Comparison of ENCODE assay signal across 19 cellular contexts in genomic region chr2:232815569-232815968, GRCh38. TPM values are rescaled to one million over a fixed set of nuclear protein-coding genes. Genes with fewer than 3 reads are reported as not detected.
DNase-seq lines count a peak whose midpoint lies in the region; ATAC-seq and TF ChIP-seq lines count a peak whose summit lies in the region.
"Had no signal": no experiment of that assay in that cellular context is flagged by ENCODE, and none has a peak within 500 bp of the region (broad histone marks: within the 10 kb centered on the region; RNA-seq: fewer than 3 reads in every experiment).

No MANE protein-coding gene starts in this region.

- TF ChIP-seq POLR2A in thyroid gland (IDR thresholded peaks at IDR 0.05), result no peak

- no peaks in the 10 kb centered on the region for H3K27me3 ChIP-seq in GM23338 (ENCODE audit: insufficient read depth)
- H3K27me3 ChIP-seq in thyroid gland, result no peaks in the 10 kb centered on the region

- no peak overlapping the region for H3K4me3 Mint-ChIP-seq in activated CD8-positive, alpha-beta memory T cell treated with anti-CD3 and anti-CD28 coated beads, Interleukin-2, amount 10 ng/mL, durations not matched to agents 7 days and 5 days
- H3K4me3 Mint-ChIP-seq in GM23338, result no peak overlapping the region
- H3K4me3 Mint-ChIP-seq: CD4-positive, alpha-beta T cell had no signal

- no peak for ATAC-seq in activated CD8-positive, alpha-beta memory T cell treated with anti-CD3 and anti-CD28 coated beads, Interleukin-2, amount 10 ng/mL, durations not matched to agents 7 days and 5 days
- ATAC-seq in GM23338, result no peak
- ATAC-seq: GM12878 had no signal

- CTCF ChIA-PET in activated CD8-positive, alpha-beta memory T cell treated with anti-CD3 and anti-CD28 coated beads, Interleukin-2, amount 10 ng/mL, durations not matched to agents 7 days and 5 days (lab: Charles Lee), result interaction anchor here (1.2 to 1.6 kb wide), 2 partner anchors 16 to 20 kb away, joined by 3 to 4 read pairs; no protein-coding TSS in a partner anchor

- peak overlapping the region; percentile 71 for H3K27ac Mint-ChIP-seq in activated CD8-positive, alpha-beta memory T cell treated with anti-CD3 and anti-CD28 coated beads, Interleukin-2, amount 10 ng/mL, durations not matched to agents 7 days and 5 days
- peak overlapping the region; percentile 70; the same call in 1 of the 2 replicates for H3K27ac Mint-ChIP-seq in GM23338
- H3K27ac Mint-ChIP-seq: CD4-positive, alpha-beta T cell had no signal

- H3K4me3 ChIP-seq in GM23338, result no peak overlapping the region
- no peak overlapping the region for H3K4me3 ChIP-seq in fibroblast of villous mesenchyme (ENCODE audit: low read depth, low read length)
- no peak overlapping the region for H3K4me3 ChIP-seq in thyroid gland (replicated peaks in 1 of 3)
- H3K4me3 ChIP-seq: GM12878 had no signal

- no peaks in the 10 kb centered on the region for H3K79me2 ChIP-seq in GM23338 (replicated peaks; ENCODE audit: insufficient read depth)

- peaks cover 47% of the 10 kb centered on the region for H3K36me3 Mint-ChIP-seq in activated CD8-positive, alpha-beta memory T cell treated with anti-CD3 and anti-CD28 coated beads, Interleukin-2, amount 10 ng/mL, durations not matched to agents 7 days and 5 days
- H3K36me3 Mint-ChIP-seq in GM23338 (ENCODE audit: low read depth), result peaks cover 65% of the 10 kb centered on the region

- intact Hi-C loops in thyroid gland (cut with DNase I), result no loop called here

- H3K27ac ChIP-seq in GM23338 (ENCODE audit: low read depth), result no peak overlapping the region
- H3K27ac ChIP-seq in thyroid gland, result peak overlapping the region; percentile 13 to 62 (median 37)

- no peak overlapping the region for H3K4me2 ChIP-seq in GM23338

- H3K9me3 ChIP-seq in thyroid gland, result no peaks in the 10 kb centered on the region

- no peaks in the 10 kb centered on the region for H3K9me2 ChIP-seq in GM23338 (ENCODE audit: insufficient read depth)

- TF ChIP-seq CTCF in GM23338 (conservative IDR thresholded peaks at IDR 0.05; ENCODE audit: low read depth in 2 of 2), result no peak
- TF ChIP-seq CTCF in fibroblast of villous mesenchyme (IDR thresholded peaks at IDR 0.05; ENCODE audit: insufficient read depth, low read depth, low read length), result no peak
- no peak for TF ChIP-seq CTCF in thyroid gland (IDR thresholded peaks at IDR 0.05)

- H3K27me3 Mint-ChIP-seq in activated CD8-positive, alpha-beta memory T cell treated with anti-CD3 and anti-CD28 coated beads, Interleukin-2, amount 10 ng/mL, durations not matched to agents 7 days and 5 days, result no peaks in the 10 kb centered on the region
- no peaks in the 10 kb centered on the region for H3K27me3 Mint-ChIP-seq in GM23338 (ENCODE audit: insufficient read depth, low read depth, poor library complexity)
- H3K27me3 Mint-ChIP-seq: CD4-positive, alpha-beta T cell had no signal

- H3K4me1 Mint-ChIP-seq in activated CD8-positive, alpha-beta memory T cell treated with anti-CD3 and anti-CD28 coated beads, Interleukin-2, amount 10 ng/mL, durations not matched to agents 7 days and 5 days, result peaks cover 6% of the 10 kb centered on the region
- H3K4me1 Mint-ChIP-seq in GM23338, result peaks cover 20% of the 10 kb centered on the region

- H3F3A ChIP-seq in GM23338 (replicated peaks; ENCODE audit: low read depth), result no peaks in the 10 kb centered on the region

- no peak overlapping the region for H2AFZ ChIP-seq in GM23338

- H4K20me1 ChIP-seq in GM23338 (replicated peaks; ENCODE audit: insufficient read depth), result peaks cover 11% of the 10 kb centered on the region; the same call in 1 of the 2 replicates

- DNase-seq in activated CD8-positive, alpha-beta memory T cell treated with anti-CD3 and anti-CD28 coated beads, Interleukin-2, amount 10 ng/mL, durations not matched to agents 7 days and 5 days, result no peak
- DNase-seq in activated CD8-positive, alpha-beta memory T cell treated with anti-CD3 and anti-CD28 coated beads, Interleukin-2, amount 50 U/mL, for 48 hours, result no peak
- no peak for DNase-seq in GM23338 (ENCODE audit: low spot score)
- peak; percentile 41 for DNase-seq in fibroblast of villous mesenchyme (ENCODE audit: low read depth)
- DNase-seq in thyroid gland, result no peak
- no peak for DNase-seq in NCI-H1930 (lab: John Stamatoyannopoulos, UW)
- no peak for DNase-seq in effector CD8-positive, alpha-beta T cell (lab: John Stamatoyannopoulos, UW)
- DNase-seq: Calu3; CD4-positive, alpha-beta T cell; GOT3; KBM-7; NCI-H1105 treated with DMSO at 0.1 percent for 48 hours; NCI-H1694; NCI-H510A; NCI-H748 treated with DMSO at 0.1 percent for 48 hours; NK-92 treated with Interleukin-12 subunit alpha and Interleukin-12 subunit beta, amount 100 ng/mL, for 24 hours; Right ventricle myocardium superior had no signal

- WGBS in thyroid gland, 2 donors, result 91 to 94% methylated on average over 3 of the region's 3 CpGs

- H3K9me3 Mint-ChIP-seq in activated CD8-positive, alpha-beta memory T cell treated with anti-CD3 and anti-CD28 coated beads, Interleukin-2, amount 10 ng/mL, durations not matched to agents 7 days and 5 days (ENCODE audit: low read depth), result no peaks in the 10 kb centered on the region
- H3K9me3 Mint-ChIP-seq in GM23338, result no peaks in the 10 kb centered on the region
- H3K9me3 Mint-ChIP-seq: CD4-positive, alpha-beta T cell had no signal

- H3K36me3 ChIP-seq in GM23338 (ENCODE audit: insufficient read depth), result peaks cover 22% of the 10 kb centered on the region
- H3K36me3 ChIP-seq in thyroid gland, result peaks cover 7 to 14% of the 10 kb centered on the region in 2 donors

- peaks cover 13% of the 10 kb centered on the region for H3K4me1 ChIP-seq in GM23338 (ENCODE audit: insufficient read depth)
- H3K4me1 ChIP-seq in thyroid gland, result peaks cover 0 to 20% of the 10 kb centered on the region in 2 donors

TF ChIP-seq in GM23338, 12 proteins besides CTCF, POLR2A, EP300 and RAD21:
- TF ChIP-seq JUNB (IDR thresholded peaks at IDR 0.05; ENCODE audit: unreplicated experiment) (no peak), REST (IDR thresholded peaks at IDR 0.05; ENCODE audit: unreplicated experiment) (no peak)

RNA-seq across cellular contexts. Expression of gene KCNJ13, which starts 39.2 kb away (rescaled TPM):
- total RNA-seq in activated CD8-positive, alpha-beta memory T cell treated with anti-CD3 and anti-CD28 coated beads, Interleukin-2, amount 10 ng/mL, durations not matched to agents 7 days and 5 days, result not detected
- total RNA-seq in GM23338 (2014; rRNA removed; shearing (Covaris generic)), result not detected in 2 replicates
- 0.37 and 0.52 TPM in 2 replicates for polyA plus RNA-seq in GM23338 (2016; fragmentation: Nextera tagmentation; extraction: Ambion mirVana)
- total RNA-seq in fibroblast of villous mesenchyme (not detected in 2 replicates), thyroid gland (1 to 10 TPM in 2 of 4 donors, under 1 TPM in 2; 0.81 to 5.5 (median 2.6) TPM)
- total RNA-seq: Calu3; CD4-positive, alpha-beta T cell; GM12878; Right ventricle myocardium superior had no signal
- polyA plus RNA-seq: BJ had no signal

RNA-seq across cellular contexts. Expression of gene SNORC, which starts 54.5 kb away (rescaled TPM):
- total RNA-seq in activated CD8-positive, alpha-beta memory T cell treated with anti-CD3 and anti-CD28 coated beads, Interleukin-2, amount 10 ng/mL, durations not matched to agents 7 days and 5 days, result 1 to 10 TPM; 1.4 to 1.8 TPM
- total RNA-seq in GM23338 (2014; rRNA removed; shearing (Covaris generic)), result 0.62 and 0.80 TPM in 2 replicates
- polyA plus RNA-seq in GM23338 (2016; fragmentation: Nextera tagmentation; extraction: Ambion mirVana), result 1.6 and 1.9 TPM in 2 replicates
- total RNA-seq in fibroblast of villous mesenchyme, result 0.86 and 0.97 TPM in 2 replicates
- total RNA-seq in thyroid gland, result 1 to 10 TPM in 1 of 4 donors, under 1 TPM in 2, not detected in 1; 0.45 to 1.9 (median 0.79) TPM
